In the genomic region with DNA sequence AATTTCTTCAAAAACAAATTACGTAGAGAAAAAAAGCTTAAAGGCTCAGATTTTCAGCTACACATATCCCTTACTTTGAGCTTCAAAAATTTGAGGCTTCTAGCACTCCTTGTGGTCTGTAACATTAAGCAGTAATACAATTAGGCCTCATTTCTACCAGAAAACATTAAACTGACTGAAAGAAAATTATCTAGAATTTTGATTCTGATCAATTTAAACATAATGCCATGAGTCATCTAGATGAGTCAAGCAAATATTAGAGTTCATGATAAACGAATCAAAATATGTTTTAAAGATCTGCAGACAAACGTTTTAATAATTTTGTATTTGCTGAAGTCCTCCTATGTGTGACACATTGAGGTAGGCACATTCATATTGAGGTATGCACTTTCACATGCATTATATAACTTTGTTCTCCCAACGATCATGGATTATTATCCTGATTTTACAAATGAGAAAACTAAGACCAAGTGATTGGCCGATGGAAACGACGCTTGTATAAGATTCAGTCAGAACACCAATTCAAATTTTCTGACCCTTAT, we compare ENCODE assay signal across 16 cellular contexts. TPM values are rescaled to one million over a fixed set of nuclear protein-coding genes. Genes with fewer than 3 reads are reported as not detected.
DNase-seq lines count a peak whose midpoint lies in the region; ATAC-seq and TF ChIP-seq lines count a peak whose summit lies in the region.
"Had no signal": no experiment of that assay in that cellular context is flagged by ENCODE, and none has a peak within 500 bp of the region (broad histone marks: within the 10 kb centered on the region; RNA-seq: fewer than 3 reads in every experiment).

No MANE protein-coding gene starts in this region.

- intact Hi-C loops in CD4-positive, alpha-beta memory T cell (cut with micrococcal nuclease), result no loop called here
- intact Hi-C loops in upper lobe of right lung (cut with DNase I), result no loop called here
- intact Hi-C loops in posterior cingulate gyrus (cut with DNase I), result no loop called here

- no peaks in the 10 kb centered on the region for H3K27me3 Mint-ChIP-seq in CD4-positive, alpha-beta memory T cell
- H3K27me3 Mint-ChIP-seq in osteocyte (ENCODE audit: unreplicated experiment), result no peaks in the 10 kb centered on the region
- H3K27me3 Mint-ChIP-seq: effector memory CD8-positive, alpha-beta T cell had no signal

- no peaks in the 10 kb centered on the region for H3K9me2 ChIP-seq in Loucy (replicated peaks; ENCODE audit: low read depth, low read length)

- H3F3A ChIP-seq in Loucy (ENCODE audit: low read depth), result peaks cover 2% of the 10 kb centered on the region

- CTCF ChIA-PET in CD4-positive, alpha-beta memory T cell (lab: Charles Lee; ENCODE audit: partially characterized antibody), result interaction anchor here (1.4 to 2.1 kb wide), 2 partner anchors 31 to 81 kb away, joined by 3 to 7 read pairs; no protein-coding TSS in a partner anchor

- peak overlapping the region in 2 of 7 donors; percentile 3 to 64 for H3K27ac Mint-ChIP-seq in CD4-positive, alpha-beta memory T cell
- H3K27ac Mint-ChIP-seq in osteocyte (ENCODE audit: unreplicated experiment), result peak overlapping the region; percentile 49

- peaks cover 83% of the 10 kb centered on the region for H3K4me1 ChIP-seq in CD4-positive, alpha-beta memory T cell (ENCODE audit: insufficient read depth, low read length)
- H3K4me1 ChIP-seq in Loucy (ENCODE audit: insufficient read depth, low read length, poor library complexity, severe bottlenecking), result peaks cover 48% of the 10 kb centered on the region
- peaks cover 31% of the 10 kb centered on the region for H3K4me1 ChIP-seq in upper lobe of right lung

- H3K4me3 Mint-ChIP-seq in CD4-positive, alpha-beta memory T cell, result peak overlapping the region in 6 of 8 donors; percentile 3 to 97 (median 68)
- H3K4me3 Mint-ChIP-seq in osteocyte (ENCODE audit: unreplicated experiment), result no peak overlapping the region

- POLR2A ChIA-PET in CD4-positive, alpha-beta memory T cell (lab: Charles Lee; ENCODE audit: partially characterized antibody), result no interaction called here

- H3K36me3 ChIP-seq in CD4-positive, alpha-beta memory T cell (ENCODE audit: insufficient read depth, low read length), result no peaks in the 10 kb centered on the region
- H3K36me3 ChIP-seq in Loucy (ENCODE audit: insufficient read depth, low read length), result no peaks in the 10 kb centered on the region
- no peaks in the 10 kb centered on the region for H3K36me3 ChIP-seq in upper lobe of right lung
- H3K36me3 ChIP-seq: gastroesophageal sphincter, lower lobe of right lung, vagina had no signal

- H3K27me3 ChIP-seq in CD4-positive, alpha-beta memory T cell (ENCODE audit: insufficient read depth, low read length), result no peaks in the 10 kb centered on the region
- H3K27me3 ChIP-seq in Loucy (ENCODE audit: insufficient read depth, low read length, poor library complexity, severe bottlenecking) (no peaks in the 10 kb centered on the region), upper lobe of right lung (no peaks in the 10 kb centered on the region)
- H3K27me3 ChIP-seq: body of pancreas, gastroesophageal sphincter, vagina had no signal

- H3K9me3 ChIP-seq in CD4-positive, alpha-beta memory T cell (ENCODE audit: control insufficient read depth in 1 of 2, low read length in 2 of 2), result no peaks in the 10 kb centered on the region
- H3K9me3 ChIP-seq in Loucy (ENCODE audit: insufficient read depth, low read depth, low read length) (no peaks in the 10 kb centered on the region), upper lobe of right lung (no peaks in the 10 kb centered on the region)
- H3K9me3 ChIP-seq: body of pancreas, gastroesophageal sphincter, lower lobe of right lung, vagina had no signal

- in situ Hi-C loops in GM13977 (cut with MboI; ENCODE audit: low pct_unique_long_range_greater_than_20kb, low sequenced_read_pairs, unreplicated experiment), result loop anchor here (25.0 kb wide), 1 partner anchor 1018 kb away; no protein-coding TSS in a partner anchor

- H3K4me3 ChIP-seq in CD4-positive, alpha-beta memory T cell (ENCODE audit: low read length in 2 of 2), result no peak overlapping the region
- H3K4me3 ChIP-seq in Loucy (ENCODE audit: low read length, poor library complexity, severe bottlenecking), result peak overlapping the region; percentile 98
- H3K4me3 ChIP-seq in upper lobe of right lung, result no peak overlapping the region
- H3K4me3 ChIP-seq: body of pancreas, gastroesophageal sphincter, lower lobe of right lung, vagina had no signal

- no peak overlapping the region for H3K9ac ChIP-seq in Loucy (ENCODE audit: low read depth, low read length, poor library complexity, severe bottlenecking)

- peaks cover 71% of the 10 kb centered on the region for H4K20me1 ChIP-seq in Loucy (ENCODE audit: insufficient read depth, low read length, poor library complexity, severe bottlenecking)

- DNase-seq in CD4-positive, alpha-beta memory T cell, result no peak
- DNase-seq in caudate nucleus (lab: John Stamatoyannopoulos, UW) (no peak), osteocyte (ENCODE audit: extremely low spot score, unreplicated experiment) (no peak), GM13977 (ENCODE audit: low spot score) (no peak), upper lobe of right lung (no peak), posterior cingulate gyrus (no peak)
- DNase-seq: activated gamma-delta T cell; body of pancreas; effector memory CD8-positive, alpha-beta T cell; lower lobe of right lung; NCI-H1694; NCI-H446 had no signal

- H3K79me2 ChIP-seq in Loucy (ENCODE audit: insufficient read depth, low read length), result peaks cover 82% of the 10 kb centered on the region

- peaks cover 46 to 88% (median 63%) of the 10 kb centered on the region in 4 donors for H3K4me1 Mint-ChIP-seq in CD4-positive, alpha-beta memory T cell
- peaks cover 59% of the 10 kb centered on the region for H3K4me1 Mint-ChIP-seq in osteocyte (ENCODE audit: unreplicated experiment)

- ATAC-seq in upper lobe of right lung, result no peak
- ATAC-seq: body of pancreas; effector memory CD8-positive, alpha-beta T cell; gastroesophageal sphincter; lower lobe of right lung; sciatic nerve had no signal

- peak overlapping the region; percentile 79 for H3K4me2 ChIP-seq in Loucy (ENCODE audit: low read depth, low read length, poor library complexity, severe bottlenecking)

- H3K36me3 Mint-ChIP-seq in CD4-positive, alpha-beta memory T cell, result peaks cover 0 to 28% of the 10 kb centered on the region in 2 donors
- H3K36me3 Mint-ChIP-seq in osteocyte (ENCODE audit: unreplicated experiment), result peaks cover 2% of the 10 kb centered on the region

- TF ChIP-seq CTCF in Loucy (conservative IDR thresholded peaks at IDR 0.05; ENCODE audit: low read length) (peak; percentile 37), osteocyte (IDR thresholded peaks at IDR 0.05) (peak; percentile 28), GM13977 (IDR thresholded peaks at IDR 0.05; ENCODE audit: extremely low read depth, insufficient read depth, missing control alignments) (no peak), upper lobe of right lung (IDR thresholded peaks at IDR 0.05) (no peak)

- no peaks in the 10 kb centered on the region for H3K9me3 Mint-ChIP-seq in CD4-positive, alpha-beta memory T cell
- no peaks in the 10 kb centered on the region for H3K9me3 Mint-ChIP-seq in osteocyte (ENCODE audit: unreplicated experiment)
- H3K9me3 Mint-ChIP-seq: effector memory CD8-positive, alpha-beta T cell had no signal

- H2AFZ ChIP-seq in Loucy (ENCODE audit: low read length), result no peak overlapping the region

- H3K27ac ChIP-seq in CD4-positive, alpha-beta memory T cell (ENCODE audit: low read depth, low read length), result no peak overlapping the region
- H3K27ac ChIP-seq in caudate nucleus (ENCODE audit: low read depth, low read length) (peak overlapping the region; percentile 40), upper lobe of right lung (no peak overlapping the region)
- H3K27ac ChIP-seq: body of pancreas, gastroesophageal sphincter, lower lobe of right lung, vagina had no signal

RNA-seq across cellular contexts. Expression of a gene that starts 4.3 kb away (rescaled TPM):
- 100 to 1,000 TPM; 126 to 127 TPM for total RNA-seq in CD4-positive, alpha-beta memory T cell
- polyA plus RNA-seq in CD4-positive, alpha-beta memory T cell, result 100 to 1,000 TPM; 130 to 143 TPM
- total RNA-seq in osteocyte (86.7 and 87.8 TPM in 2 replicates), upper lobe of right lung (97.3 TPM)

Comparison
In these comparisons a context has a peak if more than half of its experiments do, and no peak if none do; other contexts are left out.
1. CTCF ChIP-seq: peak in Loucy (single experiment) and osteocyte (single experiment); none in GM13977 (single experiment) and upper lobe of right lung (single experiment).